Comparison of ENCODE assay signal across 10 cellular contexts in genomic region chr14:32639208-32639607, GRCh38.
"Had no signal": no experiment of that assay in that cellular context is flagged by ENCODE, and none has a peak within 500 bp of the region (broad histone marks: within the 10 kb centered on the region; RNA-seq: fewer than 3 reads in every experiment).

No MANE protein-coding gene starts in this region.

- H3K4me3 ChIP-seq: GM23248, GM23338, HAP-1 had no signal

- H3K9ac ChIP-seq: GM23248 had no signal

- H3K4me2 ChIP-seq: GM23338 had no signal

- H3K27ac ChIP-seq: GM23248 had no signal

- H3K9me3 ChIP-seq: HAP-1 had no signal

- H3K36me3 ChIP-seq: HAP-1 had no signal

- FAIRE-seq: H1 had no signal

- DNase-seq: GM23248, GOT3, H7, H9, HCEC 1CT, HFFc6 had no signal

- H2AFZ ChIP-seq: GM23248, GM23338 had no signal

- ATAC-seq: GM23338, HCT116 had no signal
